8 cellular contexts compared by ENCODE assay signal in genomic region chr7:21256310-21256877, GRCh38.
DNase-seq lines count a peak whose midpoint lies in the region; TF ChIP-seq lines count a peak whose summit lies in the region.

No MANE protein-coding gene starts in this region.

- no peaks in the 10 kb centered on the region for H3K36me3 ChIP-seq in mesendoderm (ENCODE audit: control insufficient read depth, insufficient read depth, low read length)

- DNase-seq in SIG-M5 treated with dmso at 0.1 percent for 504 hours (lab: John Stamatoyannopoulos, UW; ENCODE audit: unreplicated experiment) (peak; percentile 43), SIG-M5 (lab: John Stamatoyannopoulos, UW) (no peak), LHCN-M2 (ENCODE audit: low read depth) (peak; percentile 39), SHP77 (lab: John Stamatoyannopoulos, UW) (peak; percentile 52 to 62), erythroblast (lab: John Stamatoyannopoulos, UW) (peak; percentile 62 to 74), putamen (ENCODE audit: low spot score) (peak; percentile 34), cortex of kidney (lab: John Stamatoyannopoulos, UW) (no peak), mesendoderm (no peak)

- H4K8ac ChIP-seq in mesendoderm (ENCODE audit: low read depth, low read length), result no peak overlapping the region

- no peak overlapping the region for H3K4me3 ChIP-seq in mesendoderm (ENCODE audit: low read length)

- no peak overlapping the region for H3K9ac ChIP-seq in mesendoderm (ENCODE audit: low read length)

- TF ChIP-seq POLR2A in erythroblast (IDR thresholded peaks at IDR 0.05; ENCODE audit: low read length), result no peak

- no peak overlapping the region for H3K27ac ChIP-seq in mesendoderm (ENCODE audit: low read depth, low read length)

- H2AK5ac ChIP-seq in mesendoderm (ENCODE audit: low read length), result no peak overlapping the region

- H3K18ac ChIP-seq in mesendoderm (ENCODE audit: low read length), result no peak overlapping the region

- H2BK5ac ChIP-seq in mesendoderm (ENCODE audit: low read length), result no peak overlapping the region

- no CpG with 5 or more reads among the region's 3 CpGs for WGBS in mesendoderm (ENCODE audit: extremely low coverage, insufficient coverage, low lambda C conversion rate)

- no peak overlapping the region for H3K56ac ChIP-seq in mesendoderm (ENCODE audit: low read length)

- no peak overlapping the region for H3K23ac ChIP-seq in mesendoderm (ENCODE audit: low read length)

- no peak overlapping the region for H2BK120ac ChIP-seq in mesendoderm (ENCODE audit: low read depth, low read length)

- H3K27me3 ChIP-seq in mesendoderm (ENCODE audit: insufficient read depth, low read length, poor library complexity), result no peaks in the 10 kb centered on the region

- H4K5ac ChIP-seq in mesendoderm (ENCODE audit: low read length), result no peak overlapping the region

- no peak overlapping the region for H2BK15ac ChIP-seq in mesendoderm (replicated peaks; ENCODE audit: low read depth)

- H3K4me1 ChIP-seq in mesendoderm (ENCODE audit: control insufficient read depth, low read depth, low read length), result no peaks in the 10 kb centered on the region

- H3K4ac ChIP-seq in mesendoderm (ENCODE audit: low read depth, low read length), result no peak overlapping the region

- H3K79me2 ChIP-seq in mesendoderm (ENCODE audit: control insufficient read depth, insufficient read depth, low read length), result no peaks in the 10 kb centered on the region

- H3K4me2 ChIP-seq in mesendoderm (ENCODE audit: low read length), result no peak overlapping the region

- H3K79me1 ChIP-seq in mesendoderm (ENCODE audit: low read length), result no peaks in the 10 kb centered on the region

Comparison
In these comparisons a context has a peak if more than half of its experiments do, and no peak if none do; other contexts are left out.
1. DNase-seq: peak in SIG-M5 treated with dmso at 0.1 percent for 504 hours (single experiment), LHCN-M2 (single experiment), SHP77 (2 of 2), erythroblast (2 of 2) and putamen (single experiment); none in SIG-M5 (single experiment), cortex of kidney (single experiment) and mesendoderm (single experiment).